Comparison of ENCODE assay signal across 15 cellular contexts in genomic region chr2:29802976-29803375, GRCh38.
"Had no signal": no experiment of that assay in that cellular context is flagged by ENCODE, and none has a peak within 500 bp of the region (broad histone marks: within the 10 kb centered on the region; RNA-seq: fewer than 3 reads in every experiment).

No MANE protein-coding gene starts in this region.

- FAIRE-seq: pancreas had no signal

- H3K4me1 ChIP-seq: neural progenitor cell, pancreas had no signal

- H3K4me3 ChIP-seq: dorsolateral prefrontal cortex, esophagus squamous epithelium, gastroesophageal sphincter, neural progenitor cell, pancreas, smooth muscle cell had no signal

- H3K9me3 ChIP-seq: esophagus squamous epithelium, gastroesophageal sphincter, pancreas, SK-N-SH had no signal

- H3K27ac ChIP-seq: brain microvascular endothelial cell, dorsolateral prefrontal cortex, esophagus squamous epithelium, gastroesophageal sphincter, neural progenitor cell, pancreas, WERI-Rb-1 had no signal

- ATAC-seq: activated CD8-positive, alpha-beta T cell treated with anti-CD3 and anti-CD28 coated beads, Interleukin-2, amount 10 ng/mL, durations not matched to agents 7 days and 5 days; gastroesophageal sphincter; pancreas had no signal

- H3K36me3 ChIP-seq: brain microvascular endothelial cell, esophagus squamous epithelium, gastroesophageal sphincter, neural progenitor cell, pancreas, WERI-Rb-1 had no signal

- H3K27me3 ChIP-seq: brain microvascular endothelial cell, neural progenitor cell, pancreas had no signal

- DNase-seq: activated CD4-positive, alpha-beta T cell treated with anti-CD3 and anti-CD28 coated beads for 4 hours; activated CD8-positive, alpha-beta memory T cell treated with anti-CD3 and anti-CD28 coated beads, Interleukin-2, amount 50 U/mL, for 48 hours; activated CD8-positive, alpha-beta T cell treated with anti-CD3 and anti-CD28 coated beads, Interleukin-2, amount 10 ng/mL, durations not matched to agents 7 days and 5 days; activated naive CD4-positive, alpha-beta T cell treated with Interleukin-2 at 50 U/mL for 16 hours; brain microvascular endothelial cell; dorsolateral prefrontal cortex; esophagus squamous epithelium; pancreas; SK-N-SH; substantia nigra; T-helper 1 cell; WERI-Rb-1 had no signal
